ENCODE assay signal across 5 cellular contexts in the genomic region with DNA sequence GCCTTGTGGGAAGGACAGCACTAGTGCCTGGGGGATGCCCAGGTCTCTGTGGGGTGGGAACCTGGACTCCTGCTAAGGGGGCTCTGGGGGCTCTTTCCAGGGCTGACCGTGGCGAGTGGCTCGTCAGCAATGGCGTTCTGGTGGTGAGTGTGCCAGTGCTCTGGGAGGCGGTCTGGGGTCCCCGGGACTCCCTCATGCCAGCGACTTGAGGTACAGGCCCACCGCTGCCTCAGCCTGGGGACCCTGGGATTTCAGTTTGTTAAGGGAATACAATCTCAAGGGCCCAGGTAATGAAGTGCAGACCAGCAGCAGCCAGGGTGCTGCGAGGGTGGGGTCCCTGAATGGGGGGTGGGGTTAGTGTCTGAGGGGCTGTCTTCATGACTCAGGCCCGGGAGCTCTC. TPM values are rescaled to one million over a fixed set of nuclear protein-coding genes. Genes with fewer than 3 reads are reported as not detected.
"Had no signal": no experiment of that assay in that cellular context is flagged by ENCODE, and none has a peak within 500 bp of the region (broad histone marks: within the 10 kb centered on the region; RNA-seq: fewer than 3 reads in every experiment).

No MANE protein-coding gene starts in this region.

- H2AFZ ChIP-seq: GM23338 had no signal

- ATAC-seq: K562 had no signal

- H3K4me3 ChIP-seq: GM23338, K562 had no signal

- H3K4me2 ChIP-seq: GM23338 had no signal

- DNase-seq: H9, HCEC 1CT, IMR-90 had no signal

RNA-seq across cellular contexts. Expression of a gene that starts 52.7 kb away (rescaled TPM):
- polyA plus RNA-seq: K562 had no signal
